ENCODE assay signal across 15 cellular contexts in genomic region chr2:44130441-44130840, GRCh38. TPM values are rescaled to one million over a fixed set of nuclear protein-coding genes. Genes with fewer than 3 reads are reported as not detected.
DNase-seq lines count a peak whose midpoint lies in the region; ATAC-seq, FAIRE-seq and TF ChIP-seq lines count a peak whose summit lies in the region.
"Had no signal": no experiment of that assay in that cellular context is flagged by ENCODE, and none has a peak within 500 bp of the region (broad histone marks: within the 10 kb centered on the region; RNA-seq: fewer than 3 reads in every experiment).

No MANE protein-coding gene starts in this region.

- FAIRE-seq in A549 (lab: Jason Lieb, UNC): peak; percentile 61
- FAIRE-seq in H54 (lab: Jason Lieb, UNC): peak; percentile 15

- WGBS in A549 (ENCODE audit: missing lambda C conversion rate): 46% methylated on average over 4 of the region's 4 CpGs

- H3K27me3 ChIP-seq in foreskin keratinocyte: no peaks in the 10 kb centered on the region
- no peaks in the 10 kb centered on the region for H3K27me3 ChIP-seq in neural progenitor cell
- H3K27me3 ChIP-seq: BLaER1 treated with 17β-estradiol and CSF1 and Interleukin-3, amounts not matched to agents 10 nM and 100 nM; spleen had no signal

- no peaks in the 10 kb centered on the region for H3K79me2 ChIP-seq in neural progenitor cell (ENCODE audit: low read depth)

- H3K27ac ChIP-seq in A549 (peak overlapping the region; percentile 48 to 67; a peak in 5 of 6 replicates), SK-N-MC (no peak overlapping the region), foreskin keratinocyte (no peak overlapping the region), neural progenitor cell (no peak overlapping the region)
- H3K27ac ChIP-seq: spleen had no signal

- POLR2A ChIA-PET in A549 (lab: Yijun Ruan, JAX): no interaction called here

- H3K9ac ChIP-seq in SK-N-MC (ENCODE audit: insufficient read length) (no peak overlapping the region), neural progenitor cell (no peak overlapping the region)
- H3K9ac ChIP-seq: BLaER1 treated with 17β-estradiol and CSF1 and Interleukin-3, amounts not matched to agents 10 nM and 100 nM had no signal

- no peak overlapping the region for H3K4me3 Mint-ChIP-seq in neural progenitor cell

- no peak overlapping the region for H3K27ac Mint-ChIP-seq in neural progenitor cell

- TF ChIP-seq POLR2A in A549 (IDR thresholded peaks at IDR 0.05; ENCODE audit: low read length) (no peak), H54 (IDR thresholded peaks at IDR 0.05; ENCODE audit: low read depth, low read length) (no peak)

- no peak for TF ChIP-seq EP300 in A549 (IDR thresholded peaks at IDR 0.05)

- H3K4me3 ChIP-seq in A549: no peak overlapping the region
- no peak overlapping the region for H3K4me3 ChIP-seq in SK-N-MC
- H3K4me3 ChIP-seq in neural progenitor cell: no peak overlapping the region
- H3K4me3 ChIP-seq: BLaER1 treated with 17β-estradiol and CSF1 and Interleukin-3, amounts not matched to agents 10 nM and 100 nM; spleen had no signal

- H3F3A ChIP-seq in neural progenitor cell (ENCODE audit: low read depth): peaks cover 8% of the 10 kb centered on the region

- no peaks in the 10 kb centered on the region for H4K20me1 ChIP-seq in neural progenitor cell (ENCODE audit: low read depth)
- H4K20me1 ChIP-seq: BLaER1 treated with 17β-estradiol and CSF1 and Interleukin-3, amounts not matched to agents 10 nM and 100 nM had no signal

- H3K9me3 ChIP-seq in A549: peaks cover 7% of the 10 kb centered on the region
- H3K9me3 ChIP-seq in SK-N-MC (ENCODE audit: low read depth, low read length): no peaks in the 10 kb centered on the region
- no peaks in the 10 kb centered on the region for H3K9me3 ChIP-seq in neural progenitor cell (ENCODE audit: low read depth)

- H3K4me1 ChIP-seq in A549 (peaks cover 30% of the 10 kb centered on the region), foreskin keratinocyte (peaks cover 29% of the 10 kb centered on the region), neural progenitor cell (peaks cover 3% of the 10 kb centered on the region)
- H3K4me1 ChIP-seq: spleen had no signal

- no peak overlapping the region for H2AFZ ChIP-seq in neural progenitor cell (replicated peaks)

- H3K4me2 ChIP-seq in A549: peak overlapping the region; percentile 41
- H3K4me2 ChIP-seq in neural progenitor cell: no peak overlapping the region

- H3K27me3 Mint-ChIP-seq in neural progenitor cell (ENCODE audit: insufficient read depth, low read depth): no peaks in the 10 kb centered on the region

- H3K36me3 Mint-ChIP-seq in neural progenitor cell: no peaks in the 10 kb centered on the region

- TF ChIP-seq RAD21 in A549 (conservative IDR thresholded peaks at IDR 0.05 in 1 of 2, IDR thresholded peaks at IDR 0.05 in 1 of 2): no peak

- CTCF ChIA-PET in A549 (lab: Yijun Ruan, JAX): interaction anchor here (0.9 to 1.2 kb wide), 4 partner anchors 17 to 825 kb away, joined by 3 read pairs; no protein-coding TSS in a partner anchor

- TF ChIP-seq CTCF in A549 (IDR thresholded peaks at IDR 0.05) (no peak), foreskin keratinocyte (conservative IDR thresholded peaks at IDR 0.05) (no peak), neural progenitor cell (IDR thresholded peaks at IDR 0.05) (no peak)

- H3K9me3 Mint-ChIP-seq in neural progenitor cell: peaks cover 6% of the 10 kb centered on the region

- ATAC-seq in A549 (peak; percentile 59 to 72; a peak in 4 of 6 replicates), foreskin keratinocyte (peak; percentile 36), HG02571 (IDR thresholded peaks at IDR 0.05; ENCODE audit: unreplicated experiment) (no peak)
- ATAC-seq: Panc1 had no signal

- DNase-seq in A549 (ENCODE audit: low read depth in 1 of 2, low spot score in 1 of 2) (peak in 1 of 2 experiments; percentile 53), H54 (ENCODE audit: insufficient read length, low spot score) (no peak), SK-N-MC (ENCODE audit: low read depth, low spot score) (peak; percentile 16), foreskin keratinocyte (peak in 1 of 2 donors; percentile 38), neural progenitor cell (ENCODE audit: low spot score) (no peak), NCI-H774 (lab: John Stamatoyannopoulos, UW) (no peak)
- DNase-seq in activated CD8-positive, alpha-beta memory T cell treated with anti-CD3 and anti-CD28 coated beads, Interleukin-2, amount 50 U/mL, for 4 hours: no peak
- DNase-seq: activated CD4-positive, CD25-positive, alpha-beta regulatory T cell treated with anti-CD3 and anti-CD28 coated beads, Interleukin-2, amount 50 U/mL, for 72 hours; activated gamma-delta T cell treated with Interleukin-2 at 50 U/mL for 16 hours; NCI-H1436; spleen; stimulated activated CD8-positive, alpha-beta memory T cell treated with anti-CD3 and anti-CD28 coated beads, Interleukin-4, amount 100 ng/mL, for 48 hours had no signal

- H3K36me3 ChIP-seq in SK-N-MC (ENCODE audit: insufficient read depth, low read length) (no peaks in the 10 kb centered on the region), neural progenitor cell (no peaks in the 10 kb centered on the region)
- H3K36me3 ChIP-seq: BLaER1 treated with 17β-estradiol and CSF1 and Interleukin-3, amounts not matched to agents 10 nM and 100 nM; spleen had no signal

- H3K4me1 Mint-ChIP-seq in neural progenitor cell: peaks cover 5% of the 10 kb centered on the region

TF ChIP-seq in A549, 52 proteins besides CTCF, POLR2A, EP300 and RAD21:
- 0 out of 2 replicates have a peak, but pooled peaks have one; percentile 24 for TF ChIP-seq ZSCAN20 (CRISPR knock-in tag; IDR thresholded peaks at IDR 0.05)
- no peak for TF ChIP-seq PHF8 (IDR thresholded peaks at IDR 0.05; ENCODE audit: borderline replicate concordance, low read depth)
- TF ChIP-seq CBX8 (IDR thresholded peaks at IDR 0.05): no peak
- no peak for TF ChIP-seq ZNF302 (CRISPR knock-in tag; IDR thresholded peaks at IDR 0.05)
- TF ChIP-seq FOSL2 (IDR thresholded peaks at IDR 0.05): no peak
- no peak for TF ChIP-seq FOSL2 (CRISPR knock-in tag; IDR thresholded peaks at IDR 0.05)
- peak; percentile 35; the same call in 1 of the 2 replicates for TF ChIP-seq NFE2L2 (conservative IDR thresholded peaks at IDR 0.05; ENCODE audit: low read length)
- peak; percentile 70 for TF ChIP-seq MAFK (IDR thresholded peaks at IDR 0.05; ENCODE audit: partially characterized antibody)
TF ChIP-seq in A549: peak in this region for 3.

RNA-seq across cellular contexts. Expression of gene PPM1B, which starts 38.2 kb away (rescaled TPM):
- 75.1 and 78.3 TPM in 2 replicates for polyA plus RNA-seq in A549 (2011; rRNA removed)
- polyA plus RNA-seq in A549 (2012; cell fraction: cytosol; rRNA removed): 21.7 and 25.3 TPM in 2 replicates
- polyA plus RNA-seq in A549 (2012; cell fraction: nucleus; rRNA removed): 9.8 and 13.3 TPM in 2 replicates
- polyA plus RNA-seq in A549 (2017; fragmentation: RNase III; extraction: RNeasy Plus Mini Kit Qiagen cat#74134 plus additional on column Dnase treatment): 49.0 to 51.2 TPM (median 49.1 TPM) in 3 replicates
- polyA minus RNA-seq in A549 (2011; rRNA and poly(A)+ RNA removed): 51.2 and 60.5 TPM in 2 replicates
- total RNA-seq in foreskin keratinocyte: 26.1 and 29.5 TPM in 2 replicates
- polyA plus RNA-seq in foreskin keratinocyte: 12.5 and 13.7 TPM in 2 replicates
- 57.6 and 86.6 TPM in 2 replicates for total RNA-seq in neural progenitor cell (ENCODE audit: low replicate concordance)

Comparison
In these comparisons a context has a peak if more than half of its experiments do, and no peak if none do; other contexts are left out.
1. H3K27ac ChIP-seq: peak in A549 (2 of 2); none in SK-N-MC (single experiment), foreskin keratinocyte (single experiment) and neural progenitor cell (single experiment).